In genomic region chr1:46132529-46133180, GRCh38 we compare ENCODE assay signal across 1 cellular context.
TF ChIP-seq lines count a peak whose summit lies in the region.

Gene PIK3R3, minus strand, starts transcription at chr1:46132629. Its CDS starts 677 bp downstream, at chr1:46131952.

TF ChIP-seq in HepG2, 621 proteins besides CTCF, POLR2A, EP300 and RAD21 (continued from another document and continues in another):
- TF ChIP-seq ZNF484 (CRISPR knock-in tag; IDR thresholded peaks at IDR 0.05; ENCODE audit: borderline replicate concordance, low read depth) (no peak), ZNF598 (CRISPR knock-in tag; IDR thresholded peaks at IDR 0.05; ENCODE audit: borderline replicate concordance) (peak; percentile 92), SNRNP70 (IDR thresholded peaks at IDR 0.05; ENCODE audit: low read depth, low read length) (no peak), POLR2AphosphoS5 (IDR thresholded peaks at IDR 0.05; ENCODE audit: low read depth, low read length) (peak; percentile 78), ZBTB2 (CRISPR knock-in tag; IDR thresholded peaks at IDR 0.05; ENCODE audit: low read depth) (peak; percentile 91), BRCA1 (CRISPR knock-in tag; IDR thresholded peaks at IDR 0.05) (peak; percentile 76; the same call in 1 of the 2 replicates), ZNF354B (CRISPR knock-in tag; IDR thresholded peaks at IDR 0.05) (peak; percentile 80; the same call in 1 of the 2 replicates), ZEB1 (IDR thresholded peaks at IDR 0.05; ENCODE audit: insufficient replicate concordance, low read depth) (no peak), HOXD1 (CRISPR knock-in tag; IDR thresholded peaks at IDR 0.05) (peak; percentile 49; the same call in 1 of the 2 replicates), ZNF382 (CRISPR knock-in tag; IDR thresholded peaks at IDR 0.05; ENCODE audit: borderline replicate concordance) (no peak), TBP (CRISPR knock-in tag; IDR thresholded peaks at IDR 0.05) (0 out of 2 replicates have a peak, but pooled peaks have one; percentile 32), ATF5 (CRISPR knock-in tag; IDR thresholded peaks at IDR 0.05; ENCODE audit: low read depth) (0 out of 2 replicates have a peak, but pooled peaks have one; percentile 37), SCMH1 (CRISPR knock-in tag; IDR thresholded peaks at IDR 0.05; ENCODE audit: borderline replicate concordance) (no peak), ARNT2 (CRISPR knock-in tag; IDR thresholded peaks at IDR 0.05; ENCODE audit: low read depth) (peak; percentile 99), SP140L (CRISPR knock-in tag; IDR thresholded peaks at IDR 0.05; ENCODE audit: borderline replicate concordance) (peak; percentile 95; the same call in 1 of the 2 replicates), ZNF543 (CRISPR knock-in tag; IDR thresholded peaks at IDR 0.05) (peak; percentile 96; the same call in 1 of the 2 replicates), TAF1 (CRISPR knock-in tag; IDR thresholded peaks at IDR 0.05) (peak; percentile 95), ZNF558 (CRISPR knock-in tag; IDR thresholded peaks at IDR 0.05; ENCODE audit: borderline replicate concordance) (peak; percentile 99; the same call in 1 of the 2 replicates), RBAK (CRISPR knock-in tag; IDR thresholded peaks at IDR 0.05) (no peak), RARG (CRISPR knock-in tag; IDR thresholded peaks at IDR 0.05; ENCODE audit: low read depth) (no peak), ATF4 (CRISPR knock-in tag; IDR thresholded peaks at IDR 0.05) (peak in 1 of 2 experiments; percentile 92; a peak in 2 of 4 replicates), ZNF75D (CRISPR knock-in tag; IDR thresholded peaks at IDR 0.05; ENCODE audit: borderline replicate concordance) (peak; percentile 97), SOX5 (CRISPR knock-in tag; IDR thresholded peaks at IDR 0.05; ENCODE audit: borderline replicate concordance) (peak; percentile 75), HDAC6 (IDR thresholded peaks at IDR 0.05; ENCODE audit: low read depth, low read length) (no peak), TCF12 (IDR thresholded peaks at IDR 0.05) (no peak), TCF12 (CRISPR knock-in tag; IDR thresholded peaks at IDR 0.05) (0 out of 2 replicates have a peak, but pooled peaks have one; percentile 39), ZNF615 (CRISPR knock-in tag; IDR thresholded peaks at IDR 0.05; ENCODE audit: borderline replicate concordance) (peak; percentile 94; the same call in 1 of the 2 replicates), THAP11 (CRISPR knock-in tag; IDR thresholded peaks at IDR 0.05) (peak; percentile 86), ZNF652 (CRISPR knock-in tag; IDR thresholded peaks at IDR 0.05; ENCODE audit: borderline replicate concordance, low read depth) (no peak; the same call in 1 of the 2 replicates), ZNF713 (CRISPR knock-in tag; IDR thresholded peaks at IDR 0.05) (peak; percentile 92; the same call in 1 of the 2 replicates)
- TF ChIP-seq, protein P1, sequence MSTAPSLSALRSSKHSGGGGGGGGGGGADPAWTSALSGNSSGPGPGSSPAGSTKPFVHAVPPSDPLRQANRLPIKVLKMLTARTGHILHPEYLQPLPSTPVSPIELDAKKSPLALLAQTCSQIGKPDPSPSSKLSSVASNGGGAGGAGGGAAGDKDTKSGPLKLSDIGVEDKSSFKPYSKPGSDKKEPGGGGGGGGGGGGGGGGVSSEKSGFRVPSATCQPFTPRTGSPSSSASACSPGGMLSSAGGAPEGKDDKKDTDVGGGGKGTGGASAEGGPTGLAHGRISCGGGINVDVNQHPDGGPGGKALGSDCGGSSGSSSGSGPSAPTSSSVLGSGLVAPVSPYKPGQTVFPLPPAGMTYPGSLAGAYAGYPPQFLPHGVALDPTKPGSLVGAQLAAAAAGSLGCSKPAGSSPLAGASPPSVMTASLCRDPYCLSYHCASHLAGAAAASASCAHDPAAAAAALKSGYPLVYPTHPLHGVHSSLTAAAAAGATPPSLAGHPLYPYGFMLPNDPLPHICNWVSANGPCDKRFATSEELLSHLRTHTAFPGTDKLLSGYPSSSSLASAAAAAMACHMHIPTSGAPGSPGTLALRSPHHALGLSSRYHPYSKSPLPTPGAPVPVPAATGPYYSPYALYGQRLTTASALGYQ (CRISPR knock-in tag; IDR thresholded peaks at IDR 0.05) = peak; percentile 65; the same call in 1 of the 2 replicates
- TF ChIP-seq, protein P2, sequence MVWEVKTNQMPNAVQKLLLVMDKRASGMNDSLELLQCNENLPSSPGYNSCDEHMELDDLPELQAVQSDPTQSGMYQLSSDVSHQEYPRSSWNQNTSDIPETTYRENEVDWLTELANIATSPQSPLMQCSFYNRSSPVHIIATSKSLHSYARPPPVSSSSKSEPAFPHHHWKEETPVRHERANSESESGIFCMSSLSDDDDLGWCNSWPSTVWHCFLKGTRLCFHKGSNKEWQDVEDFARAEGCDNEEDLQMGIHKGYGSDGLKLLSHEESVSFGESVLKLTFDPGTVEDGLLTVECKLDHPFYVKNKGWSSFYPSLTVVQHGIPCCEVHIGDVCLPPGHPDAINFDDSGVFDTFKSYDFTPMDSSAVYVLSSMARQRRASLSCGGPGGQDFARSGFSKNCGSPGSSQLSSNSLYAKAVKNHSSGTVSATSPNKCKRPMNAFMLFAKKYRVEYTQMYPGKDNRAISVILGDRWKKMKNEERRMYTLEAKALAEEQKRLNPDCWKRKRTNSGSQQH (CRISPR knock-in tag; IDR thresholded peaks at IDR 0.05; ENCODE audit: low read depth) = peak; percentile 69; the same call in 1 of the 2 replicates
- TF ChIP-seq, protein P3, sequence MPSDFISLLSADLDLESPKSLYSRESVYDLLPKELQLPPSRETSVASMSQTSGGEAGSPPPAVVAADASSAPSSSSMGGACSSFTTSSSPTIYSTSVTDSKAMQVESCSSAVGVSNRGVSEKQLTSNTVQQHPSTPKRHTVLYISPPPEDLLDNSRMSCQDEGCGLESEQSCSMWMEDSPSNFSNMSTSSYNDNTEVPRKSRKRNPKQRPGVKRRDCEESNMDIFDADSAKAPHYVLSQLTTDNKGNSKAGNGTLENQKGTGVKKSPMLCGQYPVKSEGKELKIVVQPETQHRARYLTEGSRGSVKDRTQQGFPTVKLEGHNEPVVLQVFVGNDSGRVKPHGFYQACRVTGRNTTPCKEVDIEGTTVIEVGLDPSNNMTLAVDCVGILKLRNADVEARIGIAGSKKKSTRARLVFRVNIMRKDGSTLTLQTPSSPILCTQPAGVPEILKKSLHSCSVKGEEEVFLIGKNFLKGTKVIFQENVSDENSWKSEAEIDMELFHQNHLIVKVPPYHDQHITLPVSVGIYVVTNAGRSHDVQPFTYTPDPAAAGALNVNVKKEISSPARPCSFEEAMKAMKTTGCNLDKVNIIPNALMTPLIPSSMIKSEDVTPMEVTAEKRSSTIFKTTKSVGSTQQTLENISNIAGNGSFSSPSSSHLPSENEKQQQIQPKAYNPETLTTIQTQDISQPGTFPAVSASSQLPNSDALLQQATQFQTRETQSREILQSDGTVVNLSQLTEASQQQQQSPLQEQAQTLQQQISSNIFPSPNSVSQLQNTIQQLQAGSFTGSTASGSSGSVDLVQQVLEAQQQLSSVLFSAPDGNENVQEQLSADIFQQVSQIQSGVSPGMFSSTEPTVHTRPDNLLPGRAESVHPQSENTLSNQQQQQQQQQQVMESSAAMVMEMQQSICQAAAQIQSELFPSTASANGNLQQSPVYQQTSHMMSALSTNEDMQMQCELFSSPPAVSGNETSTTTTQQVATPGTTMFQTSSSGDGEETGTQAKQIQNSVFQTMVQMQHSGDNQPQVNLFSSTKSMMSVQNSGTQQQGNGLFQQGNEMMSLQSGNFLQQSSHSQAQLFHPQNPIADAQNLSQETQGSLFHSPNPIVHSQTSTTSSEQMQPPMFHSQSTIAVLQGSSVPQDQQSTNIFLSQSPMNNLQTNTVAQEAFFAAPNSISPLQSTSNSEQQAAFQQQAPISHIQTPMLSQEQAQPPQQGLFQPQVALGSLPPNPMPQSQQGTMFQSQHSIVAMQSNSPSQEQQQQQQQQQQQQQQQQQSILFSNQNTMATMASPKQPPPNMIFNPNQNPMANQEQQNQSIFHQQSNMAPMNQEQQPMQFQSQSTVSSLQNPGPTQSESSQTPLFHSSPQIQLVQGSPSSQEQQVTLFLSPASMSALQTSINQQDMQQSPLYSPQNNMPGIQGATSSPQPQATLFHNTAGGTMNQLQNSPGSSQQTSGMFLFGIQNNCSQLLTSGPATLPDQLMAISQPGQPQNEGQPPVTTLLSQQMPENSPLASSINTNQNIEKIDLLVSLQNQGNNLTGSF (CRISPR knock-in tag; IDR thresholded peaks at IDR 0.05) = peak; percentile 97
- TF ChIP-seq, protein P4, sequence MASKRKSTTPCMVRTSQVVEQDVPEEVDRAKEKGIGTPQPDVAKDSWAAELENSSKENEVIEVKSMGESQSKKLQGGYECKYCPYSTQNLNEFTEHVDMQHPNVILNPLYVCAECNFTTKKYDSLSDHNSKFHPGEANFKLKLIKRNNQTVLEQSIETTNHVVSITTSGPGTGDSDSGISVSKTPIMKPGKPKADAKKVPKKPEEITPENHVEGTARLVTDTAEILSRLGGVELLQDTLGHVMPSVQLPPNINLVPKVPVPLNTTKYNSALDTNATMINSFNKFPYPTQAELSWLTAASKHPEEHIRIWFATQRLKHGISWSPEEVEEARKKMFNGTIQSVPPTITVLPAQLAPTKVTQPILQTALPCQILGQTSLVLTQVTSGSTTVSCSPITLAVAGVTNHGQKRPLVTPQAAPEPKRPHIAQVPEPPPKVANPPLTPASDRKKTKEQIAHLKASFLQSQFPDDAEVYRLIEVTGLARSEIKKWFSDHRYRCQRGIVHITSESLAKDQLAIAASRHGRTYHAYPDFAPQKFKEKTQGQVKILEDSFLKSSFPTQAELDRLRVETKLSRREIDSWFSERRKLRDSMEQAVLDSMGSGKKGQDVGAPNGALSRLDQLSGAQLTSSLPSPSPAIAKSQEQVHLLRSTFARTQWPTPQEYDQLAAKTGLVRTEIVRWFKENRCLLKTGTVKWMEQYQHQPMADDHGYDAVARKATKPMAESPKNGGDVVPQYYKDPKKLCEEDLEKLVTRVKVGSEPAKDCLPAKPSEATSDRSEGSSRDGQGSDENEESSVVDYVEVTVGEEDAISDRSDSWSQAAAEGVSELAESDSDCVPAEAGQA (IDR thresholded peaks at IDR 0.05; ENCODE audit: low read depth) = 0 out of 2 replicates have a peak, but pooled peaks have one; percentile 51
- TF ChIP-seq, protein P4 (CRISPR knock-in tag; IDR thresholded peaks at IDR 0.05; ENCODE audit: borderline replicate concordance) = peak; percentile 85; the same call in 1 of the 2 replicates
- TF ChIP-seq, protein P5, sequence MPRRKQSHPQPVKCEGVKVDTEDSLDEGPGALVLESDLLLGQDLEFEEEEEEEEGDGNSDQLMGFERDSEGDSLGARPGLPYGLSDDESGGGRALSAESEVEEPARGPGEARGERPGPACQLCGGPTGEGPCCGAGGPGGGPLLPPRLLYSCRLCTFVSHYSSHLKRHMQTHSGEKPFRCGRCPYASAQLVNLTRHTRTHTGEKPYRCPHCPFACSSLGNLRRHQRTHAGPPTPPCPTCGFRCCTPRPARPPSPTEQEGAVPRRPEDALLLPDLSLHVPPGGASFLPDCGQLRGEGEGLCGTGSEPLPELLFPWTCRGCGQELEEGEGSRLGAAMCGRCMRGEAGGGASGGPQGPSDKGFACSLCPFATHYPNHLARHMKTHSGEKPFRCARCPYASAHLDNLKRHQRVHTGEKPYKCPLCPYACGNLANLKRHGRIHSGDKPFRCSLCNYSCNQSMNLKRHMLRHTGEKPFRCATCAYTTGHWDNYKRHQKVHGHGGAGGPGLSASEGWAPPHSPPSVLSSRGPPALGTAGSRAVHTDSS (CRISPR knock-in tag; conservative IDR thresholded peaks at IDR 0.05) = no peak
- TF ChIP-seq, protein P6, sequence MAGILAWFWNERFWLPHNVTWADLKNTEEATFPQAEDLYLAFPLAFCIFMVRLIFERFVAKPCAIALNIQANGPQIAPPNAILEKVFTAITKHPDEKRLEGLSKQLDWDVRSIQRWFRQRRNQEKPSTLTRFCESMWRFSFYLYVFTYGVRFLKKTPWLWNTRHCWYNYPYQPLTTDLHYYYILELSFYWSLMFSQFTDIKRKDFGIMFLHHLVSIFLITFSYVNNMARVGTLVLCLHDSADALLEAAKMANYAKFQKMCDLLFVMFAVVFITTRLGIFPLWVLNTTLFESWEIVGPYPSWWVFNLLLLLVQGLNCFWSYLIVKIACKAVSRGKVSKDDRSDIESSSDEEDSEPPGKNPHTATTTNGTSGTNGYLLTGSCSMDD (CRISPR knock-in tag; IDR thresholded peaks at IDR 0.05) = peak; percentile 93
